ENCODE assay signal across 28 cellular contexts in genomic region chr16:4594433-4595410, GRCh38. TPM values are rescaled to one million over a fixed set of nuclear protein-coding genes. Genes with fewer than 3 reads are reported as not detected.
"Had no signal": no experiment of that assay in that cellular context is flagged by ENCODE, and none has a peak within 500 bp of the region (broad histone marks: within the 10 kb centered on the region; RNA-seq: fewer than 3 reads in every experiment).

No MANE protein-coding gene starts in this region.

- H3K9me3 Mint-ChIP-seq: activated CD4-positive, alpha-beta T cell treated with anti-CD3 and anti-CD28 coated beads, Interleukin-2, amount 10 ng/mL, durations not matched to agents 7 days and 5 days; activated CD8-positive, alpha-beta T cell treated with anti-CD3 and anti-CD28 coated beads for 36 hours; activated naive CD4-positive, alpha-beta T cell treated with anti-CD3 and anti-CD28 coated beads, Interleukin-2, amount 10 ng/mL, durations not matched to agents 7 days and 5 days; mesothelial cell of epicardium; naive thymus-derived CD8-positive, alpha-beta T cell; stimulated activated memory B cell treated with anti-CD40 and anti-IgM and Interleukin-4, amounts not matched to agents 10 μg/mL and 1 μg/mL and 100 μg/mL, for 72 hours; T-helper 2 cell treated with Interferon-gamma antibody and Interleukin-4, amounts not matched to agents 5 μg/mL and 100 μg/mL, for 36 hours had no signal

- H3K27ac ChIP-seq: body of pancreas, cardiac muscle cell, heart right ventricle, left lung, neutrophil, pancreas, transverse colon, VCaP had no signal

- H3K4me1 ChIP-seq: heart right ventricle, left lung, pancreas, transverse colon had no signal

- H3K27me3 Mint-ChIP-seq: activated CD8-positive, alpha-beta memory T cell treated with anti-CD3 and anti-CD28 coated beads, Interleukin-2, amount 10 ng/mL, durations not matched to agents 7 days and 5 days; activated CD8-positive, alpha-beta T cell treated with anti-CD3 and anti-CD28 coated beads for 36 hours had no signal

- H3K4me3 Mint-ChIP-seq: activated CD4-positive, alpha-beta T cell treated with anti-CD3 and anti-CD28 coated beads, Interleukin-2, amount 10 ng/mL, durations not matched to agents 7 days and 5 days; activated CD8-positive, alpha-beta memory T cell treated with anti-CD3 and anti-CD28 coated beads, Interleukin-2, amount 10 ng/mL, durations not matched to agents 7 days and 5 days; activated CD8-positive, alpha-beta T cell treated with anti-CD3 and anti-CD28 coated beads for 36 hours; activated naive CD4-positive, alpha-beta T cell treated with anti-CD3 and anti-CD28 coated beads, Interleukin-2, amount 10 ng/mL, durations not matched to agents 7 days and 5 days; mesothelial cell of epicardium; naive thymus-derived CD8-positive, alpha-beta T cell; stimulated activated memory B cell treated with anti-CD40 and anti-IgM and Interleukin-4, amounts not matched to agents 10 μg/mL and 1 μg/mL and 100 μg/mL, for 72 hours; T-helper 2 cell treated with Interferon-gamma antibody and Interleukin-4, amounts not matched to agents 5 μg/mL and 100 μg/mL, for 36 hours had no signal

- H3K36me3 ChIP-seq: cardiac muscle cell, heart right ventricle, left lung, neutrophil, pancreas, transverse colon had no signal

- H3K4me1 Mint-ChIP-seq: activated CD4-positive, alpha-beta T cell treated with anti-CD3 and anti-CD28 coated beads, Interleukin-2, amount 10 ng/mL, durations not matched to agents 7 days and 5 days; activated CD8-positive, alpha-beta memory T cell treated with anti-CD3 and anti-CD28 coated beads, Interleukin-2, amount 10 ng/mL, durations not matched to agents 7 days and 5 days; activated naive CD4-positive, alpha-beta T cell treated with anti-CD3 and anti-CD28 coated beads, Interleukin-2, amount 10 ng/mL, durations not matched to agents 7 days and 5 days; mesothelial cell of epicardium; stimulated activated memory B cell treated with anti-CD40 and anti-IgM and Interleukin-4, amounts not matched to agents 10 μg/mL and 1 μg/mL and 100 μg/mL, for 72 hours had no signal

- ATAC-seq: activated CD8-positive, alpha-beta memory T cell treated with anti-CD3 and anti-CD28 coated beads, Interleukin-2, amount 10 ng/mL, durations not matched to agents 7 days and 5 days; activated CD8-positive, alpha-beta T cell treated with anti-CD3 and anti-CD28 coated beads for 36 hours; body of pancreas; heart right ventricle; left lung; naive thymus-derived CD8-positive, alpha-beta T cell; pancreas; stimulated activated memory B cell treated with anti-CD40 and anti-IgM and Interleukin-4, amounts not matched to agents 10 μg/mL and 1 μg/mL and 100 μg/mL, for 72 hours had no signal

- H3K4me3 ChIP-seq: body of pancreas, cardiac muscle cell, heart right ventricle, left lung, lung, pancreas, transverse colon had no signal

- H3K36me3 Mint-ChIP-seq: activated CD8-positive, alpha-beta memory T cell treated with anti-CD3 and anti-CD28 coated beads, Interleukin-2, amount 10 ng/mL, durations not matched to agents 7 days and 5 days; activated naive CD4-positive, alpha-beta T cell treated with anti-CD3 and anti-CD28 coated beads, Interleukin-2, amount 10 ng/mL, durations not matched to agents 7 days and 5 days; mesothelial cell of epicardium; naive thymus-derived CD8-positive, alpha-beta T cell; stimulated activated memory B cell treated with anti-CD40 and anti-IgM and Interleukin-4, amounts not matched to agents 10 μg/mL and 1 μg/mL and 100 μg/mL, for 72 hours had no signal

- H3K9me3 ChIP-seq: body of pancreas, heart right ventricle, left lung, neutrophil, pancreas, transverse colon had no signal

- DNase-seq: activated CD4-positive, alpha-beta T cell treated with anti-CD3 and anti-CD28 coated beads, Interleukin-2, amount 10 ng/mL, durations not matched to agents 7 days and 5 days; activated CD4-positive, CD25-positive, alpha-beta regulatory T cell treated with anti-CD3 and anti-CD28 coated beads, Interleukin-2, amount 50 U/mL, for 72 hours; activated CD8-positive, alpha-beta memory T cell treated with anti-CD3 and anti-CD28 coated beads, Interleukin-2, amount 10 ng/mL, durations not matched to agents 7 days and 5 days; activated CD8-positive, alpha-beta T cell treated with anti-CD3 and anti-CD28 coated beads for 36 hours; activated effector memory CD4-positive, alpha-beta T cell treated with anti-CD3 and anti-CD28 coated beads, Interleukin-2, amount 50 U/mL, for 16 hours; activated naive CD4-positive, alpha-beta T cell treated with anti-CD3 and anti-CD28 coated beads, Interleukin-2, amount 10 ng/mL, durations not matched to agents 7 days and 5 days; activated T-cell treated with anti-CD3 and anti-CD28 coated beads for 4 hours; body of pancreas; cortex of kidney; foreskin fibroblast; heart right ventricle; kidney glomerular epithelial cell; left lung; naive thymus-derived CD8-positive, alpha-beta T cell; pancreas; right cardiac atrium; stimulated activated CD4-positive, alpha-beta T cell treated with anti-CD3 and anti-CD28 coated beads, Interleukin-1b, Interleukin-23, amount 100 ng/mL, for 48 hours; transverse colon had no signal

- H3K27me3 ChIP-seq: body of pancreas, cardiac muscle cell, left lung, pancreas, transverse colon had no signal

- H3K27ac Mint-ChIP-seq: activated CD4-positive, alpha-beta T cell treated with anti-CD3 and anti-CD28 coated beads, Interleukin-2, amount 10 ng/mL, durations not matched to agents 7 days and 5 days; activated CD8-positive, alpha-beta memory T cell treated with anti-CD3 and anti-CD28 coated beads, Interleukin-2, amount 10 ng/mL, durations not matched to agents 7 days and 5 days; activated CD8-positive, alpha-beta T cell treated with anti-CD3 and anti-CD28 coated beads for 36 hours; activated naive CD4-positive, alpha-beta T cell treated with anti-CD3 and anti-CD28 coated beads, Interleukin-2, amount 10 ng/mL, durations not matched to agents 7 days and 5 days; mesothelial cell of epicardium; naive thymus-derived CD8-positive, alpha-beta T cell; stimulated activated memory B cell treated with anti-CD40 and anti-IgM and Interleukin-4, amounts not matched to agents 10 μg/mL and 1 μg/mL and 100 μg/mL, for 72 hours; T-helper 2 cell treated with Interferon-gamma antibody and Interleukin-4, amounts not matched to agents 5 μg/mL and 100 μg/mL, for 36 hours had no signal

RNA-seq across cellular contexts. Expression of gene C16orf96, which starts 38.6 kb away (rescaled TPM):
- total RNA-seq: epithelial cell of proximal tubule, pulmonary artery endothelial cell, transverse colon had no signal
- polyA plus RNA-seq: fibroblast of lung had no signal
